Comparison of ENCODE assay signal across 1 cellular context in genomic region chr16:15888072-15888976, GRCh38.
TF ChIP-seq lines count a peak whose summit lies in the region.

CEP20 (minus strand) TSS chr16:15888603; CDS start chr16:15888585, 18 bp downstream.

TF ChIP-seq in HepG2, 621 proteins besides CTCF, POLR2A, EP300 and RAD21 (continued from another document and continues in another):
- TF ChIP-seq, protein P1, sequence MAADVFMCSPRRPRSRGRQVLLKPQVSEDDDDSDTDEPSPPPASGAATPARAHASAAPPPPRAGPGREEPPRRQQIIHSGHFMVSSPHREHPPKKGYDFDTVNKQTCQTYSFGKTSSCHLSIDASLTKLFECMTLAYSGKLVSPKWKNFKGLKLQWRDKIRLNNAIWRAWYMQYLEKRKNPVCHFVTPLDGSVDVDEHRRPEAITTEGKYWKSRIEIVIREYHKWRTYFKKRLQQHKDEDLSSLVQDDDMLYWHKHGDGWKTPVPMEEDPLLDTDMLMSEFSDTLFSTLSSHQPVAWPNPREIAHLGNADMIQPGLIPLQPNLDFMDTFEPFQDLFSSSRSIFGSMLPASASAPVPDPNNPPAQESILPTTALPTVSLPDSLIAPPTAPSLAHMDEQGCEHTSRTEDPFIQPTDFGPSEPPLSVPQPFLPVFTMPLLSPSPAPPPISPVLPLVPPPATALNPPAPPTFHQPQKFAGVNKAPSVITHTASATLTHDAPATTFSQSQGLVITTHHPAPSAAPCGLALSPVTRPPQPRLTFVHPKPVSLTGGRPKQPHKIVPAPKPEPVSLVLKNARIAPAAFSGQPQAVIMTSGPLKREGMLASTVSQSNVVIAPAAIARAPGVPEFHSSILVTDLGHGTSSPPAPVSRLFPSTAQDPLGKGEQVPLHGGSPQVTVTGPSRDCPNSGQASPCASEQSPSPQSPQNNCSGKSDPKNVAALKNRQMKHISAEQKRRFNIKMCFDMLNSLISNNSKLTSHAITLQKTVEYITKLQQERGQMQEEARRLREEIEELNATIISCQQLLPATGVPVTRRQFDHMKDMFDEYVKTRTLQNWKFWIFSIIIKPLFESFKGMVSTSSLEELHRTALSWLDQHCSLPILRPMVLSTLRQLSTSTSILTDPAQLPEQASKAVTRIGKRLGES (CRISPR knock-in tag; IDR thresholded peaks at IDR 0.05; ENCODE audit: borderline replicate concordance), result peak; percentile 63
- TF ChIP-seq KDM2A (CRISPR knock-in tag; IDR thresholded peaks at IDR 0.05; ENCODE audit: borderline replicate concordance, low read depth) (peak; percentile 71; the same call in 1 of the 2 replicates), GLMP (CRISPR knock-in tag; IDR thresholded peaks at IDR 0.05; ENCODE audit: borderline replicate concordance) (no peak), TRIM22 (IDR thresholded peaks at IDR 0.05) (no peak), TEF (CRISPR knock-in tag; IDR thresholded peaks at IDR 0.05) (0 out of 2 replicates have a peak, but pooled peaks have one; percentile 48), ZFX (CRISPR knock-in tag; IDR thresholded peaks at IDR 0.05; ENCODE audit: low read depth) (peak; percentile 99), ZBTB43 (CRISPR knock-in tag; conservative IDR thresholded peaks at IDR 0.05) (peak; percentile 86; the same call in 1 of the 2 replicates), FOSL1 (CRISPR knock-in tag; IDR thresholded peaks at IDR 0.05; ENCODE audit: borderline replicate concordance) (no peak), SCMH1 (CRISPR knock-in tag; IDR thresholded peaks at IDR 0.05; ENCODE audit: borderline replicate concordance) (no peak), ZBTB42 (CRISPR knock-in tag; IDR thresholded peaks at IDR 0.05) (no peak), ZNF263 (CRISPR knock-in tag; IDR thresholded peaks at IDR 0.05) (peak; percentile 81), ZNF839 (CRISPR knock-in tag; IDR thresholded peaks at IDR 0.05; ENCODE audit: borderline replicate concordance) (no peak), ZNF44 (CRISPR knock-in tag; IDR thresholded peaks at IDR 0.05) (no peak; the same call in 1 of the 2 replicates), ZNF563 (CRISPR knock-in tag; IDR thresholded peaks at IDR 0.05) (peak; percentile 87), ZNF883 (CRISPR knock-in tag; IDR thresholded peaks at IDR 0.05; ENCODE audit: not compliant biosample characterization) (peak; percentile 54), ZNF616 (CRISPR knock-in tag; IDR thresholded peaks at IDR 0.05; ENCODE audit: low read depth) (peak; percentile 40; the same call in 1 of the 2 replicates), ARNT (IDR thresholded peaks at IDR 0.05) (no peak), ZBTB40 (IDR thresholded peaks at IDR 0.05) (no peak), ZBTB40 (CRISPR knock-in tag; IDR thresholded peaks at IDR 0.05) (peak; percentile 85), XRCC5 (optimal IDR thresholded peaks at IDR 0.05; ENCODE audit: low read length) (peak; percentile 88), ISL2 (CRISPR knock-in tag; IDR thresholded peaks at IDR 0.05) (peak; percentile 11), ZNF691 (CRISPR knock-in tag; IDR thresholded peaks at IDR 0.05; ENCODE audit: borderline replicate concordance, low read depth) (0 out of 2 replicates have a peak, but pooled peaks have one; percentile 31)
- TF ChIP-seq, protein P2, sequence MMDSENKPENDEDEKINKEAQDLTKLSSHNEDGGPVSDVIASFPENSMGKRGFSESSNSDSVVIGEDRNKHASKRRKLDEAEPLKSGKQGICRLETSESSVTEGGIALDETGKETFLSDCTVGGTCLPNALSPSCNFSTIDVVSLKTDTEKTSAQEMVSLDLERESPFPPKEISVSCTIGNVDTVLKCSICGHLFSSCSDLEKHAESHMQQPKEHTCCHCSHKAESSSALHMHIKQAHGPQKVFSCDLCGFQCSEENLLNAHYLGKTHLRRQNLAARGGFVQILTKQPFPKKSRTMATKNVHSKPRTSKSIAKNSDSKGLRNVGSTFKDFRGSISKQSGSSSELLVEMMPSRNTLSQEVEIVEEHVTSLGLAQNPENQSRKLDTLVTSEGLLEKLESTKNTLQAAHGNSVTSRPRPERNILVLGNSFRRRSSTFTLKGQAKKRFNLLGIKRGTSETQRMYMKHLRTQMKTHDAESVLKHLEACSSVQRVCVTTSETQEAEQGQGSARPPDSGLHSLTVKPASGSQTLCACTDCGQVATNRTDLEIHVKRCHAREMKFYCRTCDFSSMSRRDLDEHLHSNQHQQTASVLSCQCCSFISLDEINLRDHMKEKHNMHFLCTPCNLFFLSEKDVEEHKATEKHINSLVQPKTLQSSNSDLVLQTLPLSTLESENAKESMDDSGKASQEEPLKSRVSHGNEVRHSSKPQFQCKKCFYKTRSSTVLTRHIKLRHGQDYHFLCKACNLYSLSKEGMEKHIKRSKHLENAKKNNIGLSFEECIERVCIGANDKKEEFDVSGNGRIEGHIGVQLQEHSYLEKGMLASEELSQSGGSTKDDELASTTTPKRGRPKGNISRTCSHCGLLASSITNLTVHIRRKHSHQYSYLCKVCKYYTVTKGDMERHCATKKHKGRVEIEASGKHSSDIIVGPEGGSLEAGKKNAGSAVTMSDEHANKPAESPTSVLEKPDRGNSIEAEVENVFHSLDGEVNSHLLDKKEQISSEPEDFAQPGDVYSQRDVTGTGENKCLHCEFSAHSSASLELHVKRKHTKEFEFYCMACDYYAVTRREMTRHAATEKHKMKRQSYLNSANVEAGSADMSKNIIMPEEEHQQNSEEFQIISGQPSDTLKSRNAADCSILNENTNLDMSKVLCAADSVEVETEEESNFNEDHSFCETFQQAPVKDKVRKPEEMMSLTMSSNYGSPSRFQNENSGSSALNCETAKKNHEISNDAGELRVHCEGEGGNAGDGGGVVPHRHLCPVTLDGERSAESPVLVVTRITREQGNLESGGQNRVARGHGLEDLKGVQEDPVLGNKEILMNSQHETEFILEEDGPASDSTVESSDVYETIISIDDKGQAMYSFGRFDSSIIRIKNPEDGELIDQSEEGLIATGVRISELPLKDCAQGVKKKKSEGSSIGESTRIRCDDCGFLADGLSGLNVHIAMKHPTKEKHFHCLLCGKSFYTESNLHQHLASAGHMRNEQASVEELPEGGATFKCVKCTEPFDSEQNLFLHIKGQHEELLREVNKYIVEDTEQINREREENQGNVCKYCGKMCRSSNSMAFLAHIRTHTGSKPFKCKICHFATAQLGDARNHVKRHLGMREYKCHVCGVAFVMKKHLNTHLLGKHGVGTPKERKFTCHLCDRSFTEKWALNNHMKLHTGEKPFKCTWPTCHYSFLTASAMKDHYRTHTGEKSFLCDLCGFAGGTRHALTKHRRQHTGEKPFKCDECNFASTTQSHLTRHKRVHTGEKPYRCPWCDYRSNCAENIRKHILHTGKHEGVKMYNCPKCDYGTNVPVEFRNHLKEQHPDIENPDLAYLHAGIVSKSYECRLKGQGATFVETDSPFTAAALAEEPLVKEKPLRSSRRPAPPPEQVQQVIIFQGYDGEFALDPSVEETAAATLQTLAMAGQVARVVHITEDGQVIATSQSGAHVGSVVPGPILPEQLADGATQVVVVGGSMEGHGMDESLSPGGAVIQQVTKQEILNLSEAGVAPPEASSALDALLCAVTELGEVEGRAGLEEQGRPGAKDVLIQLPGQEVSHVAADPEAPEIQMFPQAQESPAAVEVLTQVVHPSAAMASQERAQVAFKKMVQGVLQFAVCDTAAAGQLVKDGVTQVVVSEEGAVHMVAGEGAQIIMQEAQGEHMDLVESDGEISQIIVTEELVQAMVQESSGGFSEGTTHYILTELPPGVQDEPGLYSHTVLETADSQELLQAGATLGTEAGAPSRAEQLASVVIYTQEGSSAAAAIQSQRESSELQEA (CRISPR knock-in tag; IDR thresholded peaks at IDR 0.05; ENCODE audit: not compliant biosample characterization), result no peak
- TF ChIP-seq, protein P3, sequence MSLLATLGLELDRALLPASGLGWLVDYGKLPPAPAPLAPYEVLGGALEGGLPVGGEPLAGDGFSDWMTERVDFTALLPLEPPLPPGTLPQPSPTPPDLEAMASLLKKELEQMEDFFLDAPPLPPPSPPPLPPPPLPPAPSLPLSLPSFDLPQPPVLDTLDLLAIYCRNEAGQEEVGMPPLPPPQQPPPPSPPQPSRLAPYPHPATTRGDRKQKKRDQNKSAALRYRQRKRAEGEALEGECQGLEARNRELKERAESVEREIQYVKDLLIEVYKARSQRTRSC (CRISPR knock-in tag; IDR thresholded peaks at IDR 0.05; ENCODE audit: low read depth), result 0 out of 2 replicates have a peak, but pooled peaks have one; percentile 14
